In genomic region chr2:118091140-118091478, GRCh38 we compare ENCODE assay signal across 23 cellular contexts. TPM values are rescaled to one million over a fixed set of nuclear protein-coding genes. Genes with fewer than 3 reads are reported as not detected.
DNase-seq lines count a peak whose midpoint lies in the region; ATAC-seq and TF ChIP-seq lines count a peak whose summit lies in the region.
"Had no signal": no experiment of that assay in that cellular context is flagged by ENCODE, and none has a peak within 500 bp of the region (broad histone marks: within the 10 kb centered on the region; RNA-seq: fewer than 3 reads in every experiment).

No MANE protein-coding gene starts in this region.

- H3K4me3 ChIP-seq in KMS-11 (IDR thresholded peaks at IDR 0.05; ENCODE audit: insufficient read depth, low read depth, low read length) (no peak overlapping the region), PC-3 (ENCODE audit: low read length) (peak overlapping the region; percentile 88; the same call in 1 of the 2 replicates)
- H3K4me3 ChIP-seq: BLaER1, left ventricle myocardium inferior had no signal

- no peak overlapping the region for H3K27ac Mint-ChIP-seq in nephron progenitor cell
- H3K27ac Mint-ChIP-seq: activated naive CD4-positive, alpha-beta T cell treated with anti-CD3 and anti-CD28 coated beads, Interleukin-2, amount 10 ng/mL, durations not matched to agents 7 days and 5 days; naive thymus-derived CD4-positive, alpha-beta T cell had no signal

- H3K9me2 ChIP-seq in PC-3 (replicated peaks; ENCODE audit: low read length), result no peaks in the 10 kb centered on the region

- POLR2A ChIA-PET in PC-3 (lab: Charles Lee; ENCODE audit: unreplicated experiment), result no interaction called here

- intact Hi-C loops in PC-3 (cut with micrococcal nuclease), result no loop called here

- H3K4me2 ChIP-seq in KMS-11 (peak overlapping the region; percentile 85), PC-3 (ENCODE audit: low read length) (peak overlapping the region; percentile 95)

- H3F3A ChIP-seq in PC-3 (ENCODE audit: low read length, unreplicated experiment), result no peaks in the 10 kb centered on the region

- peaks cover 52% of the 10 kb centered on the region for H3K4me1 Mint-ChIP-seq in nephron progenitor cell

- no TSS peak for BruUV-seq in PC-3 (replicated peaks; lab: Mats Ljungman, UMichigan)

- H3K4me3 Mint-ChIP-seq in nephron progenitor cell, result peak overlapping the region; percentile 68
- H3K4me3 Mint-ChIP-seq: activated T-cell treated with anti-CD3 and anti-CD28 coated beads, Interleukin-2, amount 50 U/mL, for 4 hours had no signal

- DNase-seq in PC-3, result no peak
- DNase-seq in astrocyte of the hippocampus (ENCODE audit: low read depth, low spot score), result peak; percentile 41
- DNase-seq in nephron progenitor cell, result no peak
- no peak for DNase-seq in GM03348 (ENCODE audit: low spot score)
- DNase-seq: activated CD4-positive, alpha-beta T cell treated with anti-CD3 and anti-CD28 coated beads for 48 hours; activated naive CD4-positive, alpha-beta T cell treated with anti-CD3 and anti-CD28 coated beads, Interleukin-2, amount 10 ng/mL, durations not matched to agents 7 days and 5 days; activated T-cell treated with anti-CD3 and anti-CD28 coated beads, Interleukin-2, amount 50 U/mL, for 4 hours; anterior cingulate cortex; central memory CD4-positive, alpha-beta T cell; IMR-90; left ventricle myocardium inferior; naive thymus-derived CD4-positive, alpha-beta T cell; NCI-H1417; NCI-H2081; NCI-H345; NCI-H82; pancreas; spleen; trophoblast cell had no signal

- H3K36me3 ChIP-seq in KMS-11 (ENCODE audit: insufficient read depth) (no peaks in the 10 kb centered on the region), PC-3 (ENCODE audit: low read depth, low read length) (no peaks in the 10 kb centered on the region)
- H3K36me3 ChIP-seq: left ventricle myocardium inferior, pancreas, spleen had no signal

- no peaks in the 10 kb centered on the region for H3K9me3 Mint-ChIP-seq in nephron progenitor cell
- H3K9me3 Mint-ChIP-seq: activated naive CD4-positive, alpha-beta T cell treated with anti-CD3 and anti-CD28 coated beads, Interleukin-2, amount 10 ng/mL, durations not matched to agents 7 days and 5 days; activated T-cell treated with anti-CD3 and anti-CD28 coated beads, Interleukin-2, amount 50 U/mL, for 4 hours; naive thymus-derived CD4-positive, alpha-beta T cell had no signal

- TF ChIP-seq CTCF in KMS-11 (conservative IDR thresholded peaks at IDR 0.05; ENCODE audit: low read depth, low read length) (no peak), PC-3 (conservative IDR thresholded peaks at IDR 0.05; ENCODE audit: low read depth, low read length) (no peak), nephron progenitor cell (IDR thresholded peaks at IDR 0.05) (no peak)

- ATAC-seq in PC-3 (no peak), GM18867 (IDR thresholded peaks at IDR 0.05; ENCODE audit: unreplicated experiment) (no peak), HG03469 (IDR thresholded peaks at IDR 0.05; ENCODE audit: unreplicated experiment) (no peak)
- ATAC-seq: activated T-cell treated with anti-CD3 and anti-CD28 coated beads, Interleukin-2, amount 50 U/mL, for 4 hours; naive thymus-derived CD4-positive, alpha-beta T cell; pancreas had no signal

- H3K36me3 Mint-ChIP-seq in nephron progenitor cell (ENCODE audit: low read depth), result peaks cover 7% of the 10 kb centered on the region

- no peaks in the 10 kb centered on the region for H3K27me3 Mint-ChIP-seq in nephron progenitor cell (ENCODE audit: low read depth, poor library complexity)
- H3K27me3 Mint-ChIP-seq: activated naive CD4-positive, alpha-beta T cell treated with anti-CD3 and anti-CD28 coated beads, Interleukin-2, amount 10 ng/mL, durations not matched to agents 7 days and 5 days; naive thymus-derived CD4-positive, alpha-beta T cell had no signal

- H3K27me3 ChIP-seq in KMS-11 (ENCODE audit: insufficient read depth, low read depth), result no peaks in the 10 kb centered on the region
- H3K27me3 ChIP-seq in PC-3 (ENCODE audit: low read length), result no peaks in the 10 kb centered on the region
- H3K27me3 ChIP-seq: BLaER1, pancreas, spleen had no signal

- CTCF ChIA-PET in PC-3 (lab: Charles Lee), result interaction anchor here (0.5 kb wide), 1 partner anchor 93 kb away, joined by 3 read pairs; no protein-coding TSS in a partner anchor

- H4K20me1 ChIP-seq in KMS-11 (ENCODE audit: insufficient read depth) (no peaks in the 10 kb centered on the region), PC-3 (ENCODE audit: low read length) (peaks cover 5% of the 10 kb centered on the region; the same call in 1 of the 2 replicates)

- peaks cover 58% of the 10 kb centered on the region for H3K79me2 ChIP-seq in KMS-11 (ENCODE audit: insufficient read depth, low read depth)
- H3K79me2 ChIP-seq in PC-3 (ENCODE audit: low read length), result peaks cover 64% of the 10 kb centered on the region

- H2AFZ ChIP-seq in KMS-11 (ENCODE audit: low read depth) (no peak overlapping the region), PC-3 (ENCODE audit: low read length) (no peak overlapping the region)

- H3K9me3 ChIP-seq in PC-3 (ENCODE audit: low read length), result no peaks in the 10 kb centered on the region
- H3K9me3 ChIP-seq: BLaER1, left ventricle myocardium inferior, pancreas, spleen had no signal

- H3K9ac ChIP-seq in KMS-11, result no peak overlapping the region
- no peak overlapping the region for H3K9ac ChIP-seq in PC-3 (ENCODE audit: low read length)
- H3K9ac ChIP-seq: BLaER1 had no signal

- H3K27ac ChIP-seq in KMS-11, result no peak overlapping the region
- H3K27ac ChIP-seq in PC-3 (ENCODE audit: low read length), result no peak overlapping the region
- H3K27ac ChIP-seq: BLaER1, left ventricle myocardium inferior had no signal

- H3K4me1 ChIP-seq in KMS-11 (ENCODE audit: low read depth, poor library complexity, severe bottlenecking) (peaks cover 26% of the 10 kb centered on the region), PC-3 (ENCODE audit: insufficient read depth, low read length) (peaks cover 25% of the 10 kb centered on the region)

RNA-seq across cellular contexts. Expression of gene INSIG2, which starts 2.8 kb away (rescaled TPM):
- 7.4 and 8.5 TPM in 2 replicates for total RNA-seq in PC-3 (2014; rRNA removed)
